In genomic region chr22:29332886-29333496, GRCh38 we compare ENCODE assay signal across 24 cellular contexts. TPM values are rescaled to one million over a fixed set of nuclear protein-coding genes. Genes with fewer than 3 reads are reported as not detected.
"Had no signal": no experiment of that assay in that cellular context is flagged by ENCODE, and none has a peak within 500 bp of the region (broad histone marks: within the 10 kb centered on the region; RNA-seq: fewer than 3 reads in every experiment).

No MANE protein-coding gene starts in this region.

- H3K79me2 ChIP-seq: parathyroid adenoma had no signal

- H3K27ac ChIP-seq: colonic mucosa, esophagus squamous epithelium, foreskin keratinocyte, left ventricle myocardium inferior, lower lobe of right lung, neural progenitor cell, parathyroid adenoma, spleen, testis, tibial nerve, upper lobe of right lung had no signal

- H2AFZ ChIP-seq: neural progenitor cell, parathyroid adenoma had no signal

- H3K4me3 Mint-ChIP-seq: immature natural killer cell, memory B cell, mesothelial cell of epicardium, natural killer cell, neural progenitor cell had no signal

- H3K4me3 ChIP-seq: colonic mucosa, esophagus squamous epithelium, left ventricle myocardium inferior, lower lobe of right lung, neural progenitor cell, prostate gland, spleen, testis, tibial nerve, upper lobe of right lung had no signal

- H3K9me3 Mint-ChIP-seq: immature natural killer cell, memory B cell, mesothelial cell of epicardium, natural killer cell, neural progenitor cell had no signal

- H3K36me3 ChIP-seq: neural progenitor cell had no signal

- H3K27ac Mint-ChIP-seq: immature natural killer cell, memory B cell, mesothelial cell of epicardium, natural killer cell, neural progenitor cell had no signal

- H3K4me1 ChIP-seq: colonic mucosa, foreskin keratinocyte, lower lobe of right lung, neural progenitor cell, parathyroid adenoma, upper lobe of right lung had no signal

- H3K4me2 ChIP-seq: neural progenitor cell had no signal

- H3K4me1 Mint-ChIP-seq: immature natural killer cell, memory B cell had no signal

- H3K27me3 Mint-ChIP-seq: memory B cell had no signal

- DNase-seq: cerebellar nuclear complex; colonic mucosa; dermis blood vessel endothelial cell; esophagus squamous epithelium; foreskin keratinocyte; immature natural killer cell; left ventricle myocardium inferior; lower lobe of right lung; natural killer cell; occipital lobe; spleen; stimulated activated CD4-positive, alpha-beta T cell treated with anti-CD3 and anti-CD28 coated beads, Interleukin-2, amount 100 ng/mL, for 24 hours; stimulated activated CD4-positive, alpha-beta T cell treated with anti-CD3 and anti-CD28 coated beads, Interleukin-4, amount 100 ng/mL, for 4 hours; stimulated activated naive CD4-positive, alpha-beta T cell treated with Interleukin-2 at 50 U/mL for 16 hours; testis; upper lobe of right lung had no signal

- H3K9ac ChIP-seq: neural progenitor cell, parathyroid adenoma had no signal

- FAIRE-seq: keratinocyte had no signal

- H3K36me3 Mint-ChIP-seq: natural killer cell had no signal

- ATAC-seq: foreskin keratinocyte, lower lobe of right lung, natural killer cell, sciatic nerve, upper lobe of right lung had no signal

- H3K9me3 ChIP-seq: colonic mucosa, esophagus squamous epithelium, left ventricle myocardium inferior, lower lobe of right lung, prostate gland, spleen, testis, tibial nerve, upper lobe of right lung had no signal

- H3K27me3 ChIP-seq: colonic mucosa, esophagus squamous epithelium, foreskin keratinocyte, neural progenitor cell, spleen, testis, tibial nerve, upper lobe of right lung had no signal

RNA-seq across cellular contexts. Expression of gene RASL10A, which starts 17.5 kb away (rescaled TPM):
- total RNA-seq: foreskin keratinocyte had no signal
- polyA plus RNA-seq: foreskin keratinocyte, immature natural killer cell, keratinocyte had no signal
